1 cellular context compared by ENCODE assay signal in the genomic region with DNA sequence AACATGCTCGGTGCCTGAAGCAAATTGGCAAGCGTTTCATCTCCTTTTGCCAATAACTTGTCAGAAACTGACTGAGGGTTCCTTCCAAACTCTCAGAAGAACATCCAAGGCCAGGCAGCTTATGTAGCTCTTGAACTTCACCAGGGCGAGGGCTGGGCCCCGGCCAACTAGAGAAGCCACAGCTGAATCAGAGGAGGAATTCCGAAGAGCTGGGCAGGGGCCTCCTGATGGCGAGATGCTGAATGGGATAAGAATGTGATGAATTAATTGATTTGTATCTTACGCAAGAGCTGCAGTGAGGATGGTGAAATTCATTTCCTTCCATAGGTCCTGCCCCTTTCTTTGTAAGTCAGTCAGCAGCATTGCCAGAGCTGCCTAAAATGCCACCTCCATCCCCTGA.
TF ChIP-seq lines count a peak whose summit lies in the region.

No MANE protein-coding gene starts in this region.

TF ChIP-seq in SK-N-SH treated with all-trans-retinoic acid at 6 μM for 48 hours, 23 proteins besides CTCF, POLR2A, EP300 and RAD21 (continued from another document):
- TF ChIP-seq, protein P1, sequence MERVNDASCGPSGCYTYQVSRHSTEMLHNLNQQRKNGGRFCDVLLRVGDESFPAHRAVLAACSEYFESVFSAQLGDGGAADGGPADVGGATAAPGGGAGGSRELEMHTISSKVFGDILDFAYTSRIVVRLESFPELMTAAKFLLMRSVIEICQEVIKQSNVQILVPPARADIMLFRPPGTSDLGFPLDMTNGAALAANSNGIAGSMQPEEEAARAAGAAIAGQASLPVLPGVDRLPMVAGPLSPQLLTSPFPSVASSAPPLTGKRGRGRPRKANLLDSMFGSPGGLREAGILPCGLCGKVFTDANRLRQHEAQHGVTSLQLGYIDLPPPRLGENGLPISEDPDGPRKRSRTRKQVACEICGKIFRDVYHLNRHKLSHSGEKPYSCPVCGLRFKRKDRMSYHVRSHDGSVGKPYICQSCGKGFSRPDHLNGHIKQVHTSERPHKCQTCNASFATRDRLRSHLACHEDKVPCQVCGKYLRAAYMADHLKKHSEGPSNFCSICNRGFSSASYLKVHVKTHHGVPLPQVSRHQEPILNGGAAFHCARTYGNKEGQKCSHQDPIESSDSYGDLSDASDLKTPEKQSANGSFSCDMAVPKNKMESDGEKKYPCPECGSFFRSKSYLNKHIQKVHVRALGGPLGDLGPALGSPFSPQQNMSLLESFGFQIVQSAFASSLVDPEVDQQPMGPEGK (CRISPR knock-in tag; IDR thresholded peaks at IDR 0.05; ENCODE audit: borderline replicate concordance), result no peak
- no peak for TF ChIP-seq ZC3H10 (CRISPR knock-in tag; IDR thresholded peaks at IDR 0.05)
- TF ChIP-seq, protein P2, sequence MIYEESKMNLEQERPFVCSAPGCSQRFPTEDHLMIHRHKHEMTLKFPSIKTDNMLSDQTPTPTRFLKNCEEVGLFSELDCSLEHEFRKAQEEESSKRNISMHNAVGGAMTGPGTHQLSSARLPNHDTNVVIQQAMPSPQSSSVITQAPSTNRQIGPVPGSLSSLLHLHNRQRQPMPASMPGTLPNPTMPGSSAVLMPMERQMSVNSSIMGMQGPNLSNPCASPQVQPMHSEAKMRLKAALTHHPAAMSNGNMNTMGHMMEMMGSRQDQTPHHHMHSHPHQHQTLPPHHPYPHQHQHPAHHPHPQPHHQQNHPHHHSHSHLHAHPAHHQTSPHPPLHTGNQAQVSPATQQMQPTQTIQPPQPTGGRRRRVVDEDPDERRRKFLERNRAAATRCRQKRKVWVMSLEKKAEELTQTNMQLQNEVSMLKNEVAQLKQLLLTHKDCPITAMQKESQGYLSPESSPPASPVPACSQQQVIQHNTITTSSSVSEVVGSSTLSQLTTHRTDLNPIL (CRISPR knock-in tag; IDR thresholded peaks at IDR 0.05; ENCODE audit: low read depth), result no peak
- no peak for TF ChIP-seq BACH2 (CRISPR knock-in tag; IDR thresholded peaks at IDR 0.05; ENCODE audit: borderline replicate concordance)
- TF ChIP-seq, protein P3, sequence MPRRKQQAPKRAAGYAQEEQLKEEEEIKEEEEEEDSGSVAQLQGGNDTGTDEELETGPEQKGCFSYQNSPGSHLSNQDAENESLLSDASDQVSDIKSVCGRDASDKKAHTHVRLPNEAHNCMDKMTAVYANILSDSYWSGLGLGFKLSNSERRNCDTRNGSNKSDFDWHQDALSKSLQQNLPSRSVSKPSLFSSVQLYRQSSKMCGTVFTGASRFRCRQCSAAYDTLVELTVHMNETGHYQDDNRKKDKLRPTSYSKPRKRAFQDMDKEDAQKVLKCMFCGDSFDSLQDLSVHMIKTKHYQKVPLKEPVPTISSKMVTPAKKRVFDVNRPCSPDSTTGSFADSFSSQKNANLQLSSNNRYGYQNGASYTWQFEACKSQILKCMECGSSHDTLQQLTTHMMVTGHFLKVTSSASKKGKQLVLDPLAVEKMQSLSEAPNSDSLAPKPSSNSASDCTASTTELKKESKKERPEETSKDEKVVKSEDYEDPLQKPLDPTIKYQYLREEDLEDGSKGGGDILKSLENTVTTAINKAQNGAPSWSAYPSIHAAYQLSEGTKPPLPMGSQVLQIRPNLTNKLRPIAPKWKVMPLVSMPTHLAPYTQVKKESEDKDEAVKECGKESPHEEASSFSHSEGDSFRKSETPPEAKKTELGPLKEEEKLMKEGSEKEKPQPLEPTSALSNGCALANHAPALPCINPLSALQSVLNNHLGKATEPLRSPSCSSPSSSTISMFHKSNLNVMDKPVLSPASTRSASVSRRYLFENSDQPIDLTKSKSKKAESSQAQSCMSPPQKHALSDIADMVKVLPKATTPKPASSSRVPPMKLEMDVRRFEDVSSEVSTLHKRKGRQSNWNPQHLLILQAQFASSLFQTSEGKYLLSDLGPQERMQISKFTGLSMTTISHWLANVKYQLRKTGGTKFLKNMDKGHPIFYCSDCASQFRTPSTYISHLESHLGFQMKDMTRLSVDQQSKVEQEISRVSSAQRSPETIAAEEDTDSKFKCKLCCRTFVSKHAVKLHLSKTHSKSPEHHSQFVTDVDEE (CRISPR knock-in tag; IDR thresholded peaks at IDR 0.05), result no peak
- no peak for TF ChIP-seq ARNTL (CRISPR knock-in tag; IDR thresholded peaks at IDR 0.05; ENCODE audit: borderline replicate concordance, low read depth)
- TF ChIP-seq GLIS3 (CRISPR knock-in tag; IDR thresholded peaks at IDR 0.05), result no peak
- TF ChIP-seq ZFP3 (CRISPR knock-in tag; IDR thresholded peaks at IDR 0.05), result no peak
- no peak for TF ChIP-seq RARB (CRISPR knock-in tag; IDR thresholded peaks at IDR 0.05)
- TF ChIP-seq PPARA (CRISPR knock-in tag; IDR thresholded peaks at IDR 0.05; ENCODE audit: borderline replicate concordance), result no peak
